In the genomic region with DNA sequence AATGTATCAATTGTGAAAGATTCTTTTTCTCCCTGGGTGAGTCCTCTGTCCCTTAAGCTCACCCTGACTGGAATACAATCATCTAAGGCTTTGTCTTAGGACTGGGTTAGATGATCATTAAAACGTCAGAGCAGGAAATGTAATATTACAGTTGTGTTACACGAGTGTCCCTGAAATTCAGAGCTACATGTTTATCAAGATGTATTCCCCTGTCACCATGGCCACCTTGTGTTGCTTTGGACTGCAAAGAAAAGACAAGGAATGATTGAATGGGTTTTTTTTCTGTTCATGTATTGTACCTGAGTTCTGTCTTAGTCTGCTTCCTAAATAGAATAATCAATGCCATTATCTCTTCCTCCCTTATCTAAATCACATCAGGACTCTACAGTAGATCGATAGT, we compare ENCODE assay signal across 28 cellular contexts.
"Had no signal": no experiment of that assay in that cellular context is flagged by ENCODE, and none has a peak within 500 bp of the region (broad histone marks: within the 10 kb centered on the region; RNA-seq: fewer than 3 reads in every experiment).

No MANE protein-coding gene starts in this region.

- H3K4me1 Mint-ChIP-seq: immature natural killer cell; memory B cell; naive thymus-derived CD4-positive, alpha-beta T cell; stimulated activated effector memory CD8-positive, alpha-beta T cell treated with anti-CD3 and anti-CD28 coated beads, Interleukin-12 subunit alpha, Interleukin-12 subunit beta, amount 100 ng/mL, for 72 hours had no signal

- H3K27ac ChIP-seq: colonic mucosa, esophagus squamous epithelium, lower lobe of right lung, psoas muscle, sigmoid colon, stomach, thyroid gland had no signal

- H3K4me3 Mint-ChIP-seq: dendritic cell treated with granulocyte-macrophage colony-stimulating factor and Interleukin-4, amounts not matched to agents 40 ng/mL and 50 ng/mL, for 4 days; immature natural killer cell; memory B cell; naive thymus-derived CD4-positive, alpha-beta T cell; nephron progenitor cell; stimulated activated effector memory CD8-positive, alpha-beta T cell treated with anti-CD3 and anti-CD28 coated beads, Interleukin-12 subunit alpha, Interleukin-12 subunit beta, amount 100 ng/mL, for 72 hours had no signal

- H3K9me3 ChIP-seq: colonic mucosa, esophagus squamous epithelium, lower lobe of right lung, mucosa of descending colon, thyroid gland had no signal

- H3K4me1 ChIP-seq: colonic mucosa, lower lobe of right lung, psoas muscle, sigmoid colon, stomach, thyroid gland had no signal

- H3K27me3 ChIP-seq: colonic mucosa, esophagus squamous epithelium, sigmoid colon, stomach, thyroid gland had no signal

- ATAC-seq: left colon; left ventricle myocardium superior; lower lobe of right lung; mucosa of descending colon; naive thymus-derived CD4-positive, alpha-beta T cell; psoas muscle; right cardiac atrium had no signal

- DNase-seq: colonic mucosa; effector memory CD4-positive, alpha-beta T cell; erythroblast; esophagus squamous epithelium; foreskin melanocyte; hypothalamus; immature natural killer cell; islet precursor cell; kidney glomerular epithelial cell; left colon; left ventricle myocardium superior; lower lobe of right lung; mucosa of descending colon; naive thymus-derived CD4-positive, alpha-beta T cell; nephron progenitor cell; nucleus accumbens; psoas muscle; right cardiac atrium; sigmoid colon; stimulated activated CD4-positive, alpha-beta T cell treated with anti-CD3 and anti-CD28 coated beads, Interleukin-2, amount 100 ng/mL, for 24 hours; stimulated activated CD4-positive, alpha-beta T cell treated with anti-CD3 and anti-CD28 coated beads, Interleukin-4, amount 100 ng/mL, for 24 hours; stimulated activated naive CD4-positive, alpha-beta T cell treated with Interleukin-2 at 50 U/mL for 16 hours; stomach; thyroid gland; trophoblast cell had no signal

- H3K36me3 Mint-ChIP-seq: memory B cell; stimulated activated effector memory CD8-positive, alpha-beta T cell treated with anti-CD3 and anti-CD28 coated beads, Interleukin-12 subunit alpha, Interleukin-12 subunit beta, amount 100 ng/mL, for 72 hours had no signal

- H3K36me3 ChIP-seq: colonic mucosa, esophagus squamous epithelium, lower lobe of right lung, sigmoid colon, stomach, thyroid gland had no signal

- H3K27ac Mint-ChIP-seq: dendritic cell treated with granulocyte-macrophage colony-stimulating factor and Interleukin-4, amounts not matched to agents 40 ng/mL and 50 ng/mL, for 4 days; immature natural killer cell; memory B cell; naive thymus-derived CD4-positive, alpha-beta T cell; nephron progenitor cell; stimulated activated effector memory CD8-positive, alpha-beta T cell treated with anti-CD3 and anti-CD28 coated beads, Interleukin-12 subunit alpha, Interleukin-12 subunit beta, amount 100 ng/mL, for 72 hours had no signal

- H3K4me3 ChIP-seq: colonic mucosa, esophagus squamous epithelium, lower lobe of right lung, mucosa of descending colon, psoas muscle, sigmoid colon, stomach, thyroid gland had no signal

- H3K27me3 Mint-ChIP-seq: dendritic cell treated with granulocyte-macrophage colony-stimulating factor and Interleukin-4, amounts not matched to agents 40 ng/mL and 50 ng/mL, for 4 days; memory B cell had no signal
